ENCODE assay signal across 21 cellular contexts in genomic region chr11:40170076-40170475, GRCh38.
A peak's percentile ranks its signal among the peaks of the same experiment; 100 is the strongest.
DNase-seq lines count a peak whose midpoint lies in the region; ATAC-seq and TF ChIP-seq lines count a peak whose summit lies in the region.
"Had no signal": no experiment of that assay in that cellular context is flagged by ENCODE, and none has a peak within 500 bp of the region (broad histone marks: within the 10 kb centered on the region; RNA-seq: fewer than 3 reads in every experiment).

No MANE protein-coding gene starts in this region.

- no peak overlapping the region for H3K4me3 ChIP-seq in astrocyte of the spinal cord (ENCODE audit: low read depth, low read length)
- H3K4me3 ChIP-seq: colonic mucosa, heart left ventricle, mucosa of descending colon, upper lobe of left lung had no signal

- in situ Hi-C loops in astrocyte of the spinal cord (cut with HindIII; ENCODE audit: low sequenced_read_pairs), result no loop called here

- TF ChIP-seq CTCF in astrocyte of the spinal cord (IDR thresholded peaks at IDR 0.05; ENCODE audit: low read depth, low read length), result no peak

- ATAC-seq in GM18909 (IDR thresholded peaks at IDR 0.05; ENCODE audit: poor library complexity, unreplicated experiment) (peak; percentile 56), HG02642 (IDR thresholded peaks at IDR 0.05; ENCODE audit: poor library complexity, unreplicated experiment) (peak; percentile 41), GM21526 (IDR thresholded peaks at IDR 0.05; ENCODE audit: low FRiP score, unreplicated experiment) (no peak), GM19455 (IDR thresholded peaks at IDR 0.05; ENCODE audit: unreplicated experiment) (no peak)
- ATAC-seq: CD8-positive, alpha-beta T cell; heart left ventricle; mucosa of descending colon had no signal

- DNase-seq in astrocyte of the spinal cord (ENCODE audit: low read depth, low spot score), result peak; percentile 11
- peak; percentile 27 for DNase-seq in superior temporal gyrus (ENCODE audit: extremely low spot score)
- no peak for DNase-seq in NCI-H2227 treated with DMSO at 0.1 percent for 48 hours (lab: John Stamatoyannopoulos, UW)
- DNase-seq: activated CD4-positive, alpha-beta T cell treated with anti-CD3 and anti-CD28 coated beads for 4 hours; activated naive CD8-positive, alpha-beta T cell treated with anti-CD3 and anti-CD28 coated beads for 36 hours; CD8-positive, alpha-beta T cell; colonic mucosa; DMS79; H9; heart left ventricle; KBM-7; mucosa of descending colon; NCI-H1694 treated with DMSO at 0.1 percent for 48 hours; NCI-H82; SIG-M5; stimulated activated CD4-positive, alpha-beta T cell treated with anti-CD3 and anti-CD28 coated beads, Interleukin-12 subunit alpha, Interleukin-12 subunit beta, amount 100 ng/mL, for 4 hours; upper lobe of left lung had no signal

Comparison
In these comparisons a context has a peak if more than half of its experiments do, and no peak if none do; other contexts are left out.
1. ATAC-seq: peak in GM18909 (single experiment) and HG02642 (single experiment); none in GM21526 (single experiment) and GM19455 (single experiment).